In the genomic region with DNA sequence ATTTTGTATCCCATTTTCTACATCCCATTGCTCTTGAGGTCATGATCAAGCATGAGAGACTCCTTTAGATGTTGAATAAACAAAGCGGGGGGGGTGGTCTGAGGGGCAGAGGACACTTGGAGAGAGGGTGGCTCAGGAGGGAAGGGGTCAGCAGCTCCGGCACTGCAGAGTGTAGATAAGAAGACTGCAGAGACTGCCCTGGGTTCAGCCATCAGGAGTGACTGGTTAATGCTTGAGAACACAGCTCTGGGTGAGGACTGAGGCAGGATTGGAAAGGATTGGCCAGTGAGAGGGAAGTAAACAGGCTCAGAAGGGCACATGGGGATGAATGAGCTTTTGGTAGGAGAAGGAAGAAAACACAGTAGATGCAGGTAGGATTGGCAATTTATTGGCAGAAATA, we compare ENCODE assay signal across 1 cellular context.
TF ChIP-seq lines count a peak whose summit lies in the region.

No MANE protein-coding gene starts in this region.

TF ChIP-seq in K562, 482 proteins besides CTCF, POLR2A, EP300 and RAD21 (continued from another document):
- TF ChIP-seq, protein P1, sequence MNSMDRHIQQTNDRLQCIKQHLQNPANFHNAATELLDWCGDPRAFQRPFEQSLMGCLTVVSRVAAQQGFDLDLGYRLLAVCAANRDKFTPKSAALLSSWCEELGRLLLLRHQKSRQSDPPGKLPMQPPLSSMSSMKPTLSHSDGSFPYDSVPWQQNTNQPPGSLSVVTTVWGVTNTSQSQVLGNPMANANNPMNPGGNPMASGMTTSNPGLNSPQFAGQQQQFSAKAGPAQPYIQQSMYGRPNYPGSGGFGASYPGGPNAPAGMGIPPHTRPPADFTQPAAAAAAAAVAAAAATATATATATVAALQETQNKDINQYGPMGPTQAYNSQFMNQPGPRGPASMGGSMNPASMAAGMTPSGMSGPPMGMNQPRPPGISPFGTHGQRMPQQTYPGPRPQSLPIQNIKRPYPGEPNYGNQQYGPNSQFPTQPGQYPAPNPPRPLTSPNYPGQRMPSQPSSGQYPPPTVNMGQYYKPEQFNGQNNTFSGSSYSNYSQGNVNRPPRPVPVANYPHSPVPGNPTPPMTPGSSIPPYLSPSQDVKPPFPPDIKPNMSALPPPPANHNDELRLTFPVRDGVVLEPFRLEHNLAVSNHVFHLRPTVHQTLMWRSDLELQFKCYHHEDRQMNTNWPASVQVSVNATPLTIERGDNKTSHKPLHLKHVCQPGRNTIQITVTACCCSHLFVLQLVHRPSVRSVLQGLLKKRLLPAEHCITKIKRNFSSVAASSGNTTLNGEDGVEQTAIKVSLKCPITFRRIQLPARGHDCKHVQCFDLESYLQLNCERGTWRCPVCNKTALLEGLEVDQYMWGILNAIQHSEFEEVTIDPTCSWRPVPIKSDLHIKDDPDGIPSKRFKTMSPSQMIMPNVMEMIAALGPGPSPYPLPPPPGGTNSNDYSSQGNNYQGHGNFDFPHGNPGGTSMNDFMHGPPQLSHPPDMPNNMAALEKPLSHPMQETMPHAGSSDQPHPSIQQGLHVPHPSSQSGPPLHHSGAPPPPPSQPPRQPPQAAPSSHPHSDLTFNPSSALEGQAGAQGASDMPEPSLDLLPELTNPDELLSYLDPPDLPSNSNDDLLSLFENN (IDR thresholded peaks at IDR 0.05; ENCODE audit: low read depth in 2 of 2, low read length in 2 of 2) = no peak
- TF ChIP-seq ZNF175 (CRISPR knock-in tag; IDR thresholded peaks at IDR 0.05; ENCODE audit: low read depth) (no peak), MXI1 (IDR thresholded peaks at IDR 0.05; ENCODE audit: low read depth, low read length) (no peak), ELF1 (tag; IDR thresholded peaks at IDR 0.05) (no peak), CBFA2T2 (conservative IDR thresholded peaks at IDR 0.05) (peak; percentile 69), FOXK2 (conservative IDR thresholded peaks at IDR 0.05 in 1 of 2, IDR thresholded peaks at IDR 0.05 in 1 of 2; ENCODE audit: low read depth in 2 of 2) (peak in 1 of 2 experiments; percentile 75; a peak in 3 of 4 replicates), MTF1 (CRISPR knock-in tag; IDR thresholded peaks at IDR 0.05; ENCODE audit: borderline replicate concordance) (no peak), TAL1 (IDR thresholded peaks at IDR 0.05) (peak; percentile 77), ATF2 (CRISPR knock-in tag; IDR thresholded peaks at IDR 0.05) (no peak), HMGN3 (IDR thresholded peaks at IDR 0.05; ENCODE audit: borderline replicate concordance, extremely low read depth, insufficient read length, low read depth, low read length) (no peak), SIN3A (IDR thresholded peaks at IDR 0.05; ENCODE audit: borderline replicate concordance in 2 of 2, control insufficient read depth in 1 of 2, low read depth in 2 of 2, low read length in 2 of 2) (no peak), RCOR1 (IDR thresholded peaks at IDR 0.05; ENCODE audit: borderline replicate concordance in 1 of 2, low read depth in 2 of 2, low read length in 2 of 2) (peak in 1 of 2 experiments; percentile 47; a peak in 1 of 4 replicates), TEAD4 (IDR thresholded peaks at IDR 0.05; ENCODE audit: low read length) (peak; percentile 48), TEAD4 (CRISPR knock-in tag; IDR thresholded peaks at IDR 0.05; ENCODE audit: borderline replicate concordance) (no peak), TRIM24 (IDR thresholded peaks at IDR 0.05) (0 out of 4 replicates have a peak, but pooled peaks of 1 of the 2 experiments have one; percentile 16), SMARCA4 (IDR thresholded peaks at IDR 0.05) (peak; percentile 65; the same call in 1 of the 2 replicates), NCOA6 (IDR thresholded peaks at IDR 0.05) (no peak), KDM2B (CRISPR knock-in tag; IDR thresholded peaks at IDR 0.05) (no peak), PHB2 (IDR thresholded peaks at IDR 0.05; ENCODE audit: low read depth) (no peak)
- TF ChIP-seq, protein P2, sequence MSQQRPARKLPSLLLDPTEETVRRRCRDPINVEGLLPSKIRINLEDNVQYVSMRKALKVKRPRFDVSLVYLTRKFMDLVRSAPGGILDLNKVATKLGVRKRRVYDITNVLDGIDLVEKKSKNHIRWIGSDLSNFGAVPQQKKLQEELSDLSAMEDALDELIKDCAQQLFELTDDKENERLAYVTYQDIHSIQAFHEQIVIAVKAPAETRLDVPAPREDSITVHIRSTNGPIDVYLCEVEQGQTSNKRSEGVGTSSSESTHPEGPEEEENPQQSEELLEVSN (IDR thresholded peaks at IDR 0.05; ENCODE audit: borderline replicate concordance in 1 of 2, extremely low read depth in 1 of 2, insufficient read depth in 1 of 2, insufficient read length in 1 of 2, low read depth in 1 of 2, low read length in 1 of 2, poor library complexity in 1 of 2, severe bottlenecking in 1 of 2) = no peak
- TF ChIP-seq, protein P3, sequence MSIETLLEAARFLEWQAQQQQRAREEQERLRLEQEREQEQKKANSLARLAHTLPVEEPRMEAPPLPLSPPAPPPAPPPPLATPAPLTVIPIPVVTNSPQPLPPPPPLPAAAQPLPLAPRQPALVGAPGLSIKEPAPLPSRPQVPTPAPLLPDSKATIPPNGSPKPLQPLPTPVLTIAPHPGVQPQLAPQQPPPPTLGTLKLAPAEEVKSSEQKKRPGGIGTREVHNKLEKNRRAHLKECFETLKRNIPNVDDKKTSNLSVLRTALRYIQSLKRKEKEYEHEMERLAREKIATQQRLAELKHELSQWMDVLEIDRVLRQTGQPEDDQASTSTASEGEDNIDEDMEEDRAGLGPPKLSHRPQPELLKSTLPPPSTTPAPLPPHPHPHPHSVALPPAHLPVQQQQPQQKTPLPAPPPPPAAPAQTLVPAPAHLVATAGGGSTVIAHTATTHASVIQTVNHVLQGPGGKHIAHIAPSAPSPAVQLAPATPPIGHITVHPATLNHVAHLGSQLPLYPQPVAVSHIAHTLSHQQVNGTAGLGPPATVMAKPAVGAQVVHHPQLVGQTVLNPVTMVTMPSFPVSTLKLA (conservative IDR thresholded peaks at IDR 0.05) = 0 out of 4 replicates have a peak, but pooled peaks of 1 of the 2 experiments have one; percentile 28
